Comparison of ENCODE assay signal across 1 cellular context in the genomic region with DNA sequence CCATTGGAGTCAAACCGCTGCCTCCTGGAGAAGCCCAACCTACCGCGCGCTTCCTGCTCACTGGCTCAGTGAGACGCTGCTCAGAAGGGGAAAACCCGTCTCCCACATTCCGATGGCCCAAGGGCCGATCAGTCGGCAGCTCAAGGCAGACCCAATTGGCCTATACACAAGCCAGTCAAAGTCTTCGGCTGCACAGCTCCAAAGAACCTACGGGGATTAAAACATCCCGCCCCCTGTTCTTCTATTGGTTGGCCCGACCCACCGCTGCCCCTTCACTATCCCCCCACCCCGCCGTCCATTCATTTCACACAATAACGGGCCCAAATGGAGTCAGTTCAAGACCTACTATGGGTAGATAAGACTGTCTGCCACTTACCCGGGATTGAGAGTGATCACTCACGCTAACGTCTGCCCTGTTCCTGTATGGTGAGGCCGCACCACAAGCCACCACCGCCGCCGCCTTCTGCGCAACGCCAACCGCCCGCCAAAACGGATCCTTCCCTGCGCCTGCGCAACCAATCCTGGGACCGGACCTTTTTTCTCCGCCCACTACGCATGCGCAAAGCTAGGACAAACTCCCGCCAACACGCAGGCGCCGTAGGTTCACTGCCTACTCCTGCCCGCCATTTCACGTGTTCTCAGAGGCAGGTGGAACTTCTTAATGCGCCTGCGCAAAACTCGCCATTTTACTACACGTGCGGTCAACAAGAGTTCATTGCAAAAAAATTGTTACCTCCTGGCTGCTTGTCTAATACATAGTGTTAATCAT.
A peak's percentile ranks its signal among the peaks of the same experiment; 100 is the strongest.
TF ChIP-seq lines count a peak whose summit lies in the region.

A gene (minus strand): TSS at position 491 of the 769 bp plus-strand sequence. CDS start 22,472 bp downstream, outside the sequence.

TF ChIP-seq in K562, 482 proteins besides CTCF, POLR2A, EP300 and RAD21 (continued from another document and continues in another):
- TF ChIP-seq ZNF212 (CRISPR knock-in tag; IDR thresholded peaks at IDR 0.05): no peak
- no peak for TF ChIP-seq SMARCA5 (IDR thresholded peaks at IDR 0.05)
- TF ChIP-seq TAF7 (tag; IDR thresholded peaks at IDR 0.05): peak; percentile 75
- TF ChIP-seq GATAD2B (IDR thresholded peaks at IDR 0.05; ENCODE audit: borderline replicate concordance): no peak
- no peak for TF ChIP-seq KDM1A (IDR thresholded peaks at IDR 0.05)
- TF ChIP-seq, protein P1, sequence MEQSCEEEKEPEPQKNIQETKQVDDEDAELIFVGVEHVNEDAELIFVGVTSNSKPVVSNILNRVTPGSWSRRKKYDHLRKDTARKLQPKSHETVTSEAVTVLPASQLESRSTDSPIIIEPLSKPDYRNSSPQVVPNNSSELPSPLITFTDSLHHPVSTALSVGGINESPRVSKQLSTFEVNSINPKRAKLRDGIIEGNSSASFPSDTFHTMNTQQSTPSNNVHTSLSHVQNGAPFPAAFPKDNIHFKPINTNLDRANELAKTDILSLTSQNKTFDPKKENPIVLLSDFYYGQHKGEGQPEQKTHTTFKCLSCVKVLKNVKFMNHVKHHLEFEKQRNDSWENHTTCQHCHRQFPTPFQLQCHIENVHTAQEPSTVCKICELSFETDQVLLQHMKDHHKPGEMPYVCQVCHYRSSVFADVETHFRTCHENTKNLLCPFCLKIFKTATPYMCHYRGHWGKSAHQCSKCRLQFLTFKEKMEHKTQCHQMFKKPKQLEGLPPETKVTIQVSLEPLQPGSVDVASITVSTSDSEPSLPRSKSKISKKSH (CRISPR knock-in tag; IDR thresholded peaks at IDR 0.05): no peak
- no peak for TF ChIP-seq ZFP30 (CRISPR knock-in tag; IDR thresholded peaks at IDR 0.05; ENCODE audit: borderline replicate concordance)
- TF ChIP-seq TAF1 (IDR thresholded peaks at IDR 0.05; ENCODE audit: control insufficient read depth, extremely low read depth, insufficient read depth, low read length, severe bottlenecking): peak; percentile 95
- TF ChIP-seq C11orf30 (IDR thresholded peaks at IDR 0.05; ENCODE audit: low read depth): no peak
- no peak; the same call in 1 of the 2 replicates for TF ChIP-seq ZNF431 (CRISPR knock-in tag; IDR thresholded peaks at IDR 0.05)
- no peak for TF ChIP-seq ZSCAN29 (IDR thresholded peaks at IDR 0.05)
- TF ChIP-seq MAFG (tag; conservative IDR thresholded peaks at IDR 0.05): no peak
- 0 out of 2 replicates have a peak, but pooled peaks have one; percentile 14 for TF ChIP-seq ATF7 (IDR thresholded peaks at IDR 0.05)
- TF ChIP-seq, protein P2, sequence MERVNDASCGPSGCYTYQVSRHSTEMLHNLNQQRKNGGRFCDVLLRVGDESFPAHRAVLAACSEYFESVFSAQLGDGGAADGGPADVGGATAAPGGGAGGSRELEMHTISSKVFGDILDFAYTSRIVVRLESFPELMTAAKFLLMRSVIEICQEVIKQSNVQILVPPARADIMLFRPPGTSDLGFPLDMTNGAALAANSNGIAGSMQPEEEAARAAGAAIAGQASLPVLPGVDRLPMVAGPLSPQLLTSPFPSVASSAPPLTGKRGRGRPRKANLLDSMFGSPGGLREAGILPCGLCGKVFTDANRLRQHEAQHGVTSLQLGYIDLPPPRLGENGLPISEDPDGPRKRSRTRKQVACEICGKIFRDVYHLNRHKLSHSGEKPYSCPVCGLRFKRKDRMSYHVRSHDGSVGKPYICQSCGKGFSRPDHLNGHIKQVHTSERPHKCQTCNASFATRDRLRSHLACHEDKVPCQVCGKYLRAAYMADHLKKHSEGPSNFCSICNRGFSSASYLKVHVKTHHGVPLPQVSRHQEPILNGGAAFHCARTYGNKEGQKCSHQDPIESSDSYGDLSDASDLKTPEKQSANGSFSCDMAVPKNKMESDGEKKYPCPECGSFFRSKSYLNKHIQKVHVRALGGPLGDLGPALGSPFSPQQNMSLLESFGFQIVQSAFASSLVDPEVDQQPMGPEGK (CRISPR knock-in tag; IDR thresholded peaks at IDR 0.05; ENCODE audit: borderline replicate concordance): no peak
- no peak for TF ChIP-seq ZNF23 (CRISPR knock-in tag; IDR thresholded peaks at IDR 0.05)
- TF ChIP-seq FOXM1 (IDR thresholded peaks at IDR 0.05; ENCODE audit: low read depth): no peak
- no peak for TF ChIP-seq FOXM1 (CRISPR knock-in tag; IDR thresholded peaks at IDR 0.05; ENCODE audit: low read depth)
- TF ChIP-seq NR3C1 (CRISPR knock-in tag; IDR thresholded peaks at IDR 0.05): no peak
- no peak for TF ChIP-seq MED1 (CRISPR knock-in tag; IDR thresholded peaks at IDR 0.05; ENCODE audit: borderline replicate concordance)
- peak; percentile 90 for TF ChIP-seq ASH1L (IDR thresholded peaks at IDR 0.05; ENCODE audit: borderline replicate concordance, low read depth, partially characterized antibody)
- TF ChIP-seq ZKSCAN8 (CRISPR knock-in tag; IDR thresholded peaks at IDR 0.05): no peak
- TF ChIP-seq GABPA (tag; conservative IDR thresholded peaks at IDR 0.05; ENCODE audit: low read depth): no peak
- TF ChIP-seq CSDE1 (IDR thresholded peaks at IDR 0.05): no peak
- TF ChIP-seq SMAD1 (IDR thresholded peaks at IDR 0.05; ENCODE audit: low read depth, low read length, partially characterized antibody): peak; percentile 60
- no peak for TF ChIP-seq SMARCB1 (IDR thresholded peaks at IDR 0.05; ENCODE audit: insufficient read length, low read depth)
- TF ChIP-seq, protein P3, sequence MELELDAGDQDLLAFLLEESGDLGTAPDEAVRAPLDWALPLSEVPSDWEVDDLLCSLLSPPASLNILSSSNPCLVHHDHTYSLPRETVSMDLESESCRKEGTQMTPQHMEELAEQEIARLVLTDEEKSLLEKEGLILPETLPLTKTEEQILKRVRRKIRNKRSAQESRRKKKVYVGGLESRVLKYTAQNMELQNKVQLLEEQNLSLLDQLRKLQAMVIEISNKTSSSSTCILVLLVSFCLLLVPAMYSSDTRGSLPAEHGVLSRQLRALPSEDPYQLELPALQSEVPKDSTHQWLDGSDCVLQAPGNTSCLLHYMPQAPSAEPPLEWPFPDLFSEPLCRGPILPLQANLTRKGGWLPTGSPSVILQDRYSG (tag; conservative IDR thresholded peaks at IDR 0.05; ENCODE audit: low read depth): 0 out of 2 replicates have a peak, but pooled peaks have one; percentile 40
- TF ChIP-seq, protein P4, sequence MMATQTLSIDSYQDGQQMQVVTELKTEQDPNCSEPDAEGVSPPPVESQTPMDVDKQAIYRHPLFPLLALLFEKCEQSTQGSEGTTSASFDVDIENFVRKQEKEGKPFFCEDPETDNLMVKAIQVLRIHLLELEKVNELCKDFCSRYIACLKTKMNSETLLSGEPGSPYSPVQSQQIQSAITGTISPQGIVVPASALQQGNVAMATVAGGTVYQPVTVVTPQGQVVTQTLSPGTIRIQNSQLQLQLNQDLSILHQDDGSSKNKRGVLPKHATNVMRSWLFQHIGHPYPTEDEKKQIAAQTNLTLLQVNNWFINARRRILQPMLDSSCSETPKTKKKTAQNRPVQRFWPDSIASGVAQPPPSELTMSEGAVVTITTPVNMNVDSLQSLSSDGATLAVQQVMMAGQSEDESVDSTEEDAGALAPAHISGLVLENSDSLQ (IDR thresholded peaks at IDR 0.05): peak; percentile 100
- 0 out of 2 replicates have a peak, but pooled peaks have one; percentile 52 for TF ChIP-seq SMARCE1 (IDR thresholded peaks at IDR 0.05)
- no peak for TF ChIP-seq ZNF253 (CRISPR knock-in tag; conservative IDR thresholded peaks at IDR 0.05)
- TF ChIP-seq ZNF24 (IDR thresholded peaks at IDR 0.05): no peak
- TF ChIP-seq, protein P5, sequence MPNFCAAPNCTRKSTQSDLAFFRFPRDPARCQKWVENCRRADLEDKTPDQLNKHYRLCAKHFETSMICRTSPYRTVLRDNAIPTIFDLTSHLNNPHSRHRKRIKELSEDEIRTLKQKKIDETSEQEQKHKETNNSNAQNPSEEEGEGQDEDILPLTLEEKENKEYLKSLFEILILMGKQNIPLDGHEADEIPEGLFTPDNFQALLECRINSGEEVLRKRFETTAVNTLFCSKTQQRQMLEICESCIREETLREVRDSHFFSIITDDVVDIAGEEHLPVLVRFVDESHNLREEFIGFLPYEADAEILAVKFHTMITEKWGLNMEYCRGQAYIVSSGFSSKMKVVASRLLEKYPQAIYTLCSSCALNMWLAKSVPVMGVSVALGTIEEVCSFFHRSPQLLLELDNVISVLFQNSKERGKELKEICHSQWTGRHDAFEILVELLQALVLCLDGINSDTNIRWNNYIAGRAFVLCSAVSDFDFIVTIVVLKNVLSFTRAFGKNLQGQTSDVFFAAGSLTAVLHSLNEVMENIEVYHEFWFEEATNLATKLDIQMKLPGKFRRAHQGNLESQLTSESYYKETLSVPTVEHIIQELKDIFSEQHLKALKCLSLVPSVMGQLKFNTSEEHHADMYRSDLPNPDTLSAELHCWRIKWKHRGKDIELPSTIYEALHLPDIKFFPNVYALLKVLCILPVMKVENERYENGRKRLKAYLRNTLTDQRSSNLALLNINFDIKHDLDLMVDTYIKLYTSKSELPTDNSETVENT (CRISPR knock-in tag; IDR thresholded peaks at IDR 0.05): peak; percentile 94
- TF ChIP-seq MAFK (IDR thresholded peaks at IDR 0.05; ENCODE audit: low read length): no peak
- TF ChIP-seq ZNF165 (CRISPR knock-in tag; IDR thresholded peaks at IDR 0.05; ENCODE audit: borderline replicate concordance): no peak
- TF ChIP-seq, protein P6, sequence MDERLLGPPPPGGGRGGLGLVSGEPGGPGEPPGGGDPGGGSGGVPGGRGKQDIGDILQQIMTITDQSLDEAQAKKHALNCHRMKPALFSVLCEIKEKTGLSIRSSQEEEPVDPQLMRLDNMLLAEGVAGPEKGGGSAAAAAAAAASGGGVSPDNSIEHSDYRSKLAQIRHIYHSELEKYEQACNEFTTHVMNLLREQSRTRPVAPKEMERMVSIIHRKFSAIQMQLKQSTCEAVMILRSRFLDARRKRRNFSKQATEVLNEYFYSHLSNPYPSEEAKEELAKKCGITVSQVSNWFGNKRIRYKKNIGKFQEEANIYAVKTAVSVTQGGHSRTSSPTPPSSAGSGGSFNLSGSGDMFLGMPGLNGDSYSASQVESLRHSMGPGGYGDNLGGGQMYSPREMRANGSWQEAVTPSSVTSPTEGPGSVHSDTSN (CRISPR knock-in tag; IDR thresholded peaks at IDR 0.05; ENCODE audit: low read depth): peak; percentile 87
- TF ChIP-seq, protein P6 (tag; conservative IDR thresholded peaks at IDR 0.05; ENCODE audit: low read depth): peak; percentile 99
- TF ChIP-seq FOXK2 (conservative IDR thresholded peaks at IDR 0.05 in 1 of 2, IDR thresholded peaks at IDR 0.05 in 1 of 2; ENCODE audit: low read depth in 2 of 2): peak in 1 of 2 experiments; percentile 86; a peak in 2 of 4 replicates
- TF ChIP-seq, protein P7, sequence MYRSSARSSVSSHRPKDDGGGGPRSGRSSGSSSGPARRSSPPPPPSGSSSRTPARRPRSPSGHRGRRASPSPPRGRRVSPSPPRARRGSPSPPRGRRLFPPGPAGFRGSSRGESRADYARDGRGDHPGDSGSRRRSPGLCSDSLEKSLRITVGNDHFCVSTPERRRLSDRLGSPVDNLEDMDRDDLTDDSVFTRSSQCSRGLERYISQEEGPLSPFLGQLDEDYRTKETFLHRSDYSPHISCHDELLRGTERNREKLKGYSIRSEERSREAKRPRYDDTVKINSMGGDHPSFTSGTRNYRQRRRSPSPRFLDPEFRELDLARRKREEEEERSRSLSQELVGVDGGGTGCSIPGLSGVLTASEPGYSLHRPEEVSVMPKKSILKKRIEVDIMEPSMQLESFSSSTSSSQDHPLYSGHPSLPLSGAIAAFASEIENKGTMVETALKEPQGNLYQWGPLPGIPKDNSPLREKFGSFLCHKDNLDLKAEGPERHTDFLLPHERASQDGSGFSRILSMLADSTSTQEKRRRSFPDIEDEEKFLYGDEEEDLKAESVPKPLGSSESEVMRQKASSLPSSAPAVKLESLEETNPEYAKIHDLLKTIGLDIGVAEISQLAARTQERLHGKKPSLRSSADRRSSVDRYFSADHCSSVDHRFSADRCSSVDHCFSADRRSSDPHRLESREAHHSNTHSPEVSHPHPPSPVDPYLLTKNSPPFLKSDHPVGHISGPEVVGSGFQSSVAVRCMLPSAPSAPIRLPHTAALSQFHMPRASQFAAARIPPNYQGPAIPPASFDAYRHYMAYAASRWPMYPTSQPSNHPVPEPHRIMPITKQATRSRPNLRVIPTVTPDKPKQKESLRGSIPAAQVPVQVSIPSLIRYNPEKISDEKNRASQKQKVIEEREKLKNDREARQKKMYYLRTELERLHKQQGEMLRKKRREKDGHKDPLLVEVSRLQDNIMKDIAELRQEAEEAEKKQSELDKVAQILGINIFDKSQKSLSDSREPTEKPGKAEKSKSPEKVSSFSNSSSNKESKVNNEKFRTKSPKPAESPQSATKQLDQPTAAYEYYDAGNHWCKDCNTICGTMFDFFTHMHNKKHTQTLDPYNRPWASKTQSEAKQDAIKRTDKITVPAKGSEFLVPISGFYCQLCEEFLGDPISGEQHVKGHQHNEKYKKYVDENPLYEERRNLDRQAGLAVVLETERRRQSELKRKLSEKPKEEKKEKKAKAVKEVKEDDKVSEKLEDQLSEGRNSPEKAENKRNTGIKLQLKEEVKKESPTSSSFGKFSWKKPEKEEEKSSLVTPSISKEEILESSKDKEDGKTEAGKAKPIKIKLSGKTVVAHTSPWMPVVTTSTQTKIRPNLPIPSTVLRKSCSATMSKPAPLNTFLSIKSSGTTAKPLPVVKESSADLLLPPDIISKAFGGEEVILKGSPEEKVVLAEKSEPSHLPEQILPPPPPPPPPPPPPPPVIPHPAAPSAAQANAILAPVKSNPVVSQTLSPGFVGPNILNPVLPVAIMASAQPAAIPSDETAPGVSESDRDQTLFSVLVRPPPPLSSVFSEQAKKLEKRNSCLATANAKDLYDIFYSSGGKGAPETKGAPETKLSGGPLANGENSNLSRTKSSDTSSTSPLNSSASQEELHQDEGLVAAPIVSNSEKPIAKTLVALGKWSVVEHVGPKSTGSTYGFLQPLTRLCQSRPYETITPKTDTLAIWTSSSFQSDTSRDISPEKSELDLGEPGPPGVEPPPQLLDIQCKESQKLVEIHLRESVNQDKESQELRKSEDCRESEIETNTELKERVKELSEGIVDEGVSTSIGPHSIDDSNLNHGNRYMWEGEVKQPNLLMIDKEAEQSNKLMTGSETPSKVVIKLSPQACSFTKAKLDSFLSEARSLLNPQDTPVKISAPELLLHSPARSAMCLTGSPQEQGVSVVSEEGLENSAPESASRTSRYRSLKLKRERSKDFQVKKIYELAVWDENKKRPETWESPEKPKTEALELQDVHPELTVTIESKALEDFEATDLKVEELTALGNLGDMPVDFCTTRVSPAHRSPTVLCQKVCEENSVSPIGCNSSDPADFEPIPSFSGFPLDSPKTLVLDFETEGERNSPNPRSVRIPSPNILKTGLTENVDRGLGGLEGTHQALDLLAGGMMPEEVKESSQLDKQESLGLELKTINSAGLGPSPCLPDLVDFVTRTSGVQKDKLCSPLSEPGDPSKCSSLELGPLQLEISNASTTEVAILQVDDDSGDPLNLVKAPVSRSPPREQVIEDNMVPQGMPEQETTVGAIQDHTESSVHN (IDR thresholded peaks at IDR 0.05; ENCODE audit: borderline replicate concordance in 1 of 2, low read depth in 1 of 2): no peak
